In genomic region chr3:8549354-8549753, GRCh38 we compare ENCODE assay signal across 20 cellular contexts. TPM values are rescaled to one million over a fixed set of nuclear protein-coding genes. Genes with fewer than 3 reads are reported as not detected.
DNase-seq lines count a peak whose midpoint lies in the region; ATAC-seq, FAIRE-seq and TF ChIP-seq lines count a peak whose summit lies in the region.
"Had no signal": no experiment of that assay in that cellular context is flagged by ENCODE, and none has a peak within 500 bp of the region (broad histone marks: within the 10 kb centered on the region; RNA-seq: fewer than 3 reads in every experiment).

No MANE protein-coding gene starts in this region.

- H3K27ac ChIP-seq in ascending aorta, result peak overlapping the region; percentile 79 to 84
- peak overlapping the region; percentile 56 for H3K27ac ChIP-seq in psoas muscle
- H3K27ac ChIP-seq in thoracic aorta, result peak overlapping the region; percentile 61 to 81
- no peak overlapping the region for H3K27ac ChIP-seq in transverse colon
- no peak overlapping the region for H3K27ac ChIP-seq in kidney (ENCODE audit: low read depth in 2 of 2, low read length in 2 of 2)
- H3K27ac ChIP-seq: 22Rv1, A549, BLaER1 had no signal

- no peak for FAIRE-seq in kidney (lab: Jason Lieb, UNC)
- FAIRE-seq: A549, GM12892, GM18507, H54 had no signal

- ATAC-seq in left lobe of liver, result peak; percentile 80
- no peak for ATAC-seq in psoas muscle
- no peak for ATAC-seq in thoracic aorta (ENCODE audit: insufficient number of reproducible peaks, low FRiP score, low read depth)
- ATAC-seq in HG03521 (IDR thresholded peaks at IDR 0.05; ENCODE audit: unreplicated experiment), result no peak
- ATAC-seq: A549, GM23338 had no signal

- TF ChIP-seq CTCF in ascending aorta (IDR thresholded peaks at IDR 0.05) (no peak), psoas muscle (IDR thresholded peaks at IDR 0.05) (no peak), thoracic aorta (IDR thresholded peaks at IDR 0.05) (no peak), transverse colon (IDR thresholded peaks at IDR 0.05) (no peak), kidney (IDR thresholded peaks at IDR 0.05; ENCODE audit: borderline replicate concordance, extremely low read depth, insufficient read depth) (no peak)

- in situ Hi-C loops in transverse colon (cut with MboI; ENCODE audit: low pct_ligation_motif_present in 1 of 4, low pct_unique_long_range_greater_than_20kb in 1 of 4, low sequenced_read_pairs in 3 of 4), result no loop called here

- H3K36me3 ChIP-seq in ascending aorta, result peaks cover 88 to 100% of the 10 kb centered on the region in 2 donors
- peaks cover 6 to 86% of the 10 kb centered on the region in 2 donors for H3K36me3 ChIP-seq in psoas muscle (ENCODE audit: insufficient read depth in 1 of 2, low read depth in 1 of 2)
- H3K36me3 ChIP-seq in thoracic aorta, result peaks cover 57% of the 10 kb centered on the region
- no peaks in the 10 kb centered on the region for H3K36me3 ChIP-seq in transverse colon
- peaks cover 6 to 9% of the 10 kb centered on the region in 2 donors for H3K36me3 ChIP-seq in kidney (ENCODE audit: control insufficient read depth in 1 of 2, insufficient read depth in 2 of 2, low read length in 2 of 2)
- H3K36me3 ChIP-seq: BLaER1 had no signal

- peaks cover 26 to 58% of the 10 kb centered on the region in 2 donors for H3K4me1 ChIP-seq in ascending aorta
- H3K4me1 ChIP-seq in psoas muscle, result peaks cover 46% of the 10 kb centered on the region
- H3K4me1 ChIP-seq in thoracic aorta (ENCODE audit: control insufficient read depth in 1 of 2, low read depth in 2 of 2), result peaks cover 40 to 70% of the 10 kb centered on the region in 2 donors
- H3K4me1 ChIP-seq in transverse colon, result no peaks in the 10 kb centered on the region
- H3K4me1 ChIP-seq in kidney (ENCODE audit: control insufficient read depth in 1 of 2, insufficient read depth in 1 of 2, low read depth in 1 of 2, low read length in 2 of 2), result no peaks in the 10 kb centered on the region
- H3K4me1 ChIP-seq: A549 had no signal

- DNase-seq in ascending aorta (ENCODE audit: low spot score in 2 of 2) (no peak), left lobe of liver (ENCODE audit: low spot score) (no peak), psoas muscle (no peak), thoracic aorta (ENCODE audit: low spot score) (no peak), transverse colon (no peak), kidney (no peak)
- DNase-seq in activated effector memory CD4-positive, alpha-beta T cell treated with Interleukin-2 at 50 U/mL for 16 hours, result no peak
- DNase-seq: CD4-positive, alpha-beta memory T cell; DMS153; DMS79; GDM1; HCEC 1CT had no signal

- intact Hi-C loops in ascending aorta (cut with DNase I) (no loop called here), psoas muscle (cut with DNase I) (no loop called here), transverse colon (cut with DNase I; ENCODE audit: low total_unique reads) (no loop called here), kidney (cut with DNase I) (no loop called here)

- H3K9ac ChIP-seq in kidney (ENCODE audit: low read length in 2 of 2), result no peak overlapping the region
- H3K9ac ChIP-seq: BLaER1 had no signal

- 46 to 85% (median 56%) methylated on average over 1 of the region's 1 CpG for WGBS in psoas muscle, 3 donors
- 64 to 76% methylated on average over 1 of the region's 1 CpG for WGBS in transverse colon (ENCODE audit: low coverage in 1 of 2), 2 donors

- H3K27me3 ChIP-seq in ascending aorta, result no peaks in the 10 kb centered on the region
- H3K27me3 ChIP-seq in psoas muscle (ENCODE audit: insufficient read depth in 3 of 3, low read length in 2 of 3), result no peaks in the 10 kb centered on the region
- no peaks in the 10 kb centered on the region for H3K27me3 ChIP-seq in thoracic aorta (replicated peaks; ENCODE audit: insufficient read depth)
- no peaks in the 10 kb centered on the region for H3K27me3 ChIP-seq in transverse colon
- H3K27me3 ChIP-seq: BLaER1 had no signal

- TF ChIP-seq EP300 in transverse colon (IDR thresholded peaks at IDR 0.05; ENCODE audit: low read depth), result no peak

- H3K9me3 ChIP-seq in ascending aorta (no peaks in the 10 kb centered on the region), psoas muscle (no peaks in the 10 kb centered on the region), thoracic aorta (no peaks in the 10 kb centered on the region), transverse colon (no peaks in the 10 kb centered on the region), kidney (ENCODE audit: control insufficient read depth in 1 of 2, low read length in 2 of 2) (no peaks in the 10 kb centered on the region)
- H3K9me3 ChIP-seq: A549, BLaER1 had no signal

- H3K4me3 ChIP-seq in ascending aorta (no peak overlapping the region), psoas muscle (no peak overlapping the region), thoracic aorta (no peak overlapping the region), transverse colon (no peak overlapping the region), kidney (ENCODE audit: low read length in 2 of 2) (no peak overlapping the region)
- H3K4me3 ChIP-seq: A549, BLaER1, GM23338 had no signal

- no peak for TF ChIP-seq POLR2A in transverse colon (IDR thresholded peaks at IDR 0.05)

RNA-seq across cellular contexts. Expression of gene LMCD1, which starts 47.7 kb away (rescaled TPM):
- total RNA-seq in ascending aorta (634 TPM), left lobe of liver (2.9 TPM), psoas muscle (1,000 to 10,000 TPM in 1 of 4 donors, 100 to 1,000 TPM in 3; 340 to 1,074 (median 476) TPM), thoracic aorta (100 to 1,000 TPM; 813 to 852 TPM), transverse colon (10 to 100 TPM in 2 of 4 donors, 1 to 10 TPM in 2; 6.7 to 26.6 (median 9.6) TPM), kidney (65.4 TPM)
- polyA plus RNA-seq in psoas muscle (1,000 to 10,000 TPM in 1 of 3 donors, 100 to 1,000 TPM in 1, 10 to 100 TPM in 1; 83.0 to 1,120 (median 129) TPM), kidney (ENCODE audit: insufficient read depth, low read depth, low replicate concordance) (24.3 TPM)

Comparison
In these comparisons a context has a peak if more than half of its experiments do, and no peak if none do; other contexts are left out.
1. H3K27ac ChIP-seq: peak in ascending aorta (2 of 2), psoas muscle (single experiment) and thoracic aorta (2 of 2); none in transverse colon (0 of 4) and kidney (0 of 2).